7 cellular contexts compared by ENCODE assay signal in genomic region chr12:53840316-53840715, GRCh38.
"Had no signal": no experiment of that assay in that cellular context is flagged by ENCODE, and none has a peak within 500 bp of the region (broad histone marks: within the 10 kb centered on the region; RNA-seq: fewer than 3 reads in every experiment).

No MANE protein-coding gene starts in this region.

- H3K27ac ChIP-seq: HL-60 had no signal

- DNase-seq: H9, HCEC 1CT, HFFc6, IMR-90 had no signal

- ATAC-seq: GM23338, K562 had no signal

- H3K4me3 ChIP-seq: GM23338, K562 had no signal
